ENCODE assay signal across 28 cellular contexts in genomic region chr10:34219860-34220518, GRCh38.
DNase-seq lines count a peak whose midpoint lies in the region; ATAC-seq and TF ChIP-seq lines count a peak whose summit lies in the region.
"Had no signal": no experiment of that assay in that cellular context is flagged by ENCODE, and none has a peak within 500 bp of the region (broad histone marks: within the 10 kb centered on the region; RNA-seq: fewer than 3 reads in every experiment).

No MANE protein-coding gene starts in this region.

- no peaks in the 10 kb centered on the region for H3K27me3 ChIP-seq in esophagus muscularis mucosa
- H3K27me3 ChIP-seq: ascending aorta, colonic mucosa, hepatocyte, spleen had no signal

- H3K4me1 ChIP-seq in esophagus muscularis mucosa: peaks cover 0 to 11% (median 0%) of the 10 kb centered on the region in 4 donors
- H3K4me1 ChIP-seq: ascending aorta, colonic mucosa, parathyroid adenoma, spleen had no signal

- peaks cover 17% of the 10 kb centered on the region for H3K4me1 Mint-ChIP-seq in activated naive CD4-positive, alpha-beta T cell treated with anti-CD3 and anti-CD28 coated beads for 36 hours (ENCODE audit: low read depth)
- peaks cover 11% of the 10 kb centered on the region for H3K4me1 Mint-ChIP-seq in WTC11

- H3K9me3 ChIP-seq in esophagus muscularis mucosa: no peaks in the 10 kb centered on the region
- H3K9me3 ChIP-seq: ascending aorta, colonic mucosa, spleen, thoracic aorta had no signal

- H3K4me3 ChIP-seq in esophagus muscularis mucosa: no peak overlapping the region
- H3K4me3 ChIP-seq: ascending aorta, colonic mucosa, hepatocyte, K562, spleen, thoracic aorta had no signal

- H3K36me3 ChIP-seq in esophagus muscularis mucosa: no peaks in the 10 kb centered on the region
- H3K36me3 ChIP-seq: ascending aorta, colonic mucosa, spleen, thoracic aorta had no signal

- TF ChIP-seq POLR2A in esophagus muscularis mucosa (IDR thresholded peaks at IDR 0.05; ENCODE audit: low read depth): no peak

- intact Hi-C loops in activated naive CD4-positive, alpha-beta T cell treated with anti-CD3 and anti-CD28 coated beads for 36 hours (cut with micrococcal nuclease): loop anchor here (5.0 kb wide), 1 partner anchor 888 kb away; the partner anchor contains the start of gene NRP1
- intact Hi-C loops in esophagus muscularis mucosa (cut with DNase I): no loop called here

- H3K36me3 Mint-ChIP-seq in activated naive CD4-positive, alpha-beta T cell treated with anti-CD3 and anti-CD28 coated beads for 36 hours (ENCODE audit: low read depth): no peaks in the 10 kb centered on the region
- no peaks in the 10 kb centered on the region for H3K36me3 Mint-ChIP-seq in WTC11
- H3K36me3 Mint-ChIP-seq: activated naive CD8-positive, alpha-beta T cell; CD8-positive, alpha-beta memory T cell had no signal

- no peak for TF ChIP-seq EP300 in esophagus muscularis mucosa (IDR thresholded peaks at IDR 0.05)

- no peak overlapping the region for H3K4me3 Mint-ChIP-seq in activated naive CD4-positive, alpha-beta T cell treated with anti-CD3 and anti-CD28 coated beads for 36 hours
- no peak overlapping the region for H3K4me3 Mint-ChIP-seq in WTC11
- H3K4me3 Mint-ChIP-seq: activated naive CD8-positive, alpha-beta T cell; CD8-positive, alpha-beta memory T cell; stimulated activated naive CD8-positive, alpha-beta T cell treated with anti-CD3 and anti-CD28 coated beads, Interleukin-15, amount 100 ng/mL, for 72 hours had no signal

- H3K27ac Mint-ChIP-seq in activated naive CD4-positive, alpha-beta T cell treated with anti-CD3 and anti-CD28 coated beads for 36 hours: no peak overlapping the region
- H3K27ac Mint-ChIP-seq in WTC11: no peak overlapping the region
- H3K27ac Mint-ChIP-seq: activated naive CD8-positive, alpha-beta T cell; CD8-positive, alpha-beta memory T cell had no signal

- 70% methylated on average over 10 of the region's 10 CpGs for WGBS in esophagus muscularis mucosa

- POLR2A ChIA-PET in WTC11 (lab: Charles Lee): no interaction called here

- DNase-seq in activated naive CD4-positive, alpha-beta T cell treated with anti-CD3 and anti-CD28 coated beads for 36 hours: peak; percentile 8
- DNase-seq in activated naive CD4-positive, alpha-beta T cell treated with anti-CD3 and anti-CD28 coated beads, Interleukin-2, amount 50 U/mL, for 16 hours: no peak
- DNase-seq in NCI-H2081 treated with DMSO at 0.1 percent for 48 hours (lab: John Stamatoyannopoulos, UW) (peak; percentile 52), kidney glomerular epithelial cell (lab: John Stamatoyannopoulos, UW) (peak; percentile 12), esophagus muscularis mucosa (ENCODE audit: extremely low spot score) (no peak), GM19240 (ENCODE audit: insufficient read length, low spot score) (no peak), WTC11 (ENCODE audit: low spot score) (no peak)
- DNase-seq: activated CD4-positive, alpha-beta T cell treated with anti-CD3 and anti-CD28 coated beads for 4 hours; CD8-positive, alpha-beta memory T cell; colonic mucosa; DMS 273 treated with DMSO at 0.1 percent for 48 hours; effector CD4-positive, alpha-beta T cell; EL; left colon; NCI-H187 treated with DMSO at 0.1 percent for 48 hours; NCI-H774; right cardiac atrium; SHP77 treated with DMSO at 0.1 percent for 48 hours; spleen; stimulated activated CD4-positive, alpha-beta T cell treated with anti-CD3 and anti-CD28 coated beads, Interleukin-2, amount 100 ng/mL, for 24 hours; stimulated activated CD8-positive, alpha-beta memory T cell treated with anti-CD3 and anti-CD28 coated beads, Interleukin-4, amount 100 ng/mL, for 48 hours; stimulated activated naive CD8-positive, alpha-beta T cell treated with anti-CD3 and anti-CD28 coated beads, Interleukin-15, amount 100 ng/mL, for 72 hours had no signal

- H3K27me3 Mint-ChIP-seq in activated naive CD4-positive, alpha-beta T cell treated with anti-CD3 and anti-CD28 coated beads for 36 hours (ENCODE audit: low read depth): no peaks in the 10 kb centered on the region
- no peaks in the 10 kb centered on the region for H3K27me3 Mint-ChIP-seq in WTC11 (ENCODE audit: low read depth)
- H3K27me3 Mint-ChIP-seq: activated naive CD8-positive, alpha-beta T cell; stimulated activated naive CD8-positive, alpha-beta T cell treated with anti-CD3 and anti-CD28 coated beads, Interleukin-15, amount 100 ng/mL, for 72 hours had no signal

- no peaks in the 10 kb centered on the region for H3K9me3 Mint-ChIP-seq in activated naive CD4-positive, alpha-beta T cell treated with anti-CD3 and anti-CD28 coated beads for 36 hours
- H3K9me3 Mint-ChIP-seq in WTC11: no peaks in the 10 kb centered on the region
- H3K9me3 Mint-ChIP-seq: stimulated activated naive CD8-positive, alpha-beta T cell treated with anti-CD3 and anti-CD28 coated beads, Interleukin-15, amount 100 ng/mL, for 72 hours had no signal

- ATAC-seq in WTC11: no peak
- ATAC-seq: K562; left colon; right cardiac atrium; stimulated activated naive CD8-positive, alpha-beta T cell treated with anti-CD3 and anti-CD28 coated beads, Interleukin-15, amount 100 ng/mL, for 72 hours had no signal

- no peak for TF ChIP-seq CTCF in esophagus muscularis mucosa (IDR thresholded peaks at IDR 0.05)
- no peak for TF ChIP-seq CTCF in WTC11 (IDR thresholded peaks at IDR 0.05)

- CTCF ChIA-PET in activated naive CD4-positive, alpha-beta T cell treated with anti-CD3 and anti-CD28 coated beads for 36 hours (lab: Charles Lee): interaction anchor here (1.3 kb wide), 1 partner anchor 31 kb away, joined by 3 read pairs; no protein-coding TSS in a partner anchor
- CTCF ChIA-PET in WTC11 (lab: Charles Lee): interaction anchor here (0.6 kb wide), 1 partner anchor 212 kb away, joined by 3 read pairs; no protein-coding TSS in a partner anchor

- no peak overlapping the region for H3K27ac ChIP-seq in esophagus muscularis mucosa (replicated peaks in 1 of 4)
- H3K27ac ChIP-seq: ascending aorta, colonic mucosa, hepatocyte, parathyroid adenoma, spleen, thoracic aorta had no signal

TF ChIP-seq in WTC11, 78 proteins besides CTCF, POLR2A, EP300 and RAD21:
- no peak for TF ChIP-seq TEAD4 (CRISPR knock-in tag; IDR thresholded peaks at IDR 0.05)
- TF ChIP-seq ZNF396 (CRISPR knock-in tag; IDR thresholded peaks at IDR 0.05; ENCODE audit: borderline replicate concordance): no peak
- TF ChIP-seq ATF2 (CRISPR knock-in tag; IDR thresholded peaks at IDR 0.05; ENCODE audit: borderline replicate concordance, low read depth): no peak
- TF ChIP-seq ATF1 (CRISPR knock-in tag; IDR thresholded peaks at IDR 0.05): no peak
- TF ChIP-seq ELF4 (CRISPR knock-in tag; IDR thresholded peaks at IDR 0.05; ENCODE audit: low read depth): no peak
- TF ChIP-seq ZBTB21 (CRISPR knock-in tag; IDR thresholded peaks at IDR 0.05; ENCODE audit: borderline replicate concordance): no peak
- TF ChIP-seq JAZF1 (CRISPR knock-in tag; IDR thresholded peaks at IDR 0.05): no peak
- TF ChIP-seq ZNF317 (CRISPR knock-in tag; IDR thresholded peaks at IDR 0.05; ENCODE audit: borderline replicate concordance, low read depth): no peak

Comparison
In these comparisons a context has a peak if more than half of its experiments do, and no peak if none do; other contexts are left out.
1. DNase-seq: peak in activated naive CD4-positive, alpha-beta T cell treated with anti-CD3 and anti-CD28 coated beads for 36 hours (single experiment), NCI-H2081 treated with DMSO at 0.1 percent for 48 hours (single experiment) and kidney glomerular epithelial cell (single experiment); none in activated naive CD4-positive, alpha-beta T cell treated with anti-CD3 and anti-CD28 coated beads, Interleukin-2, amount 50 U/mL, for 16 hours (single experiment), esophagus muscularis mucosa (single experiment), GM19240 (single experiment) and WTC11 (single experiment).